15 cellular contexts compared by ENCODE assay signal in genomic region chr17:6927290-6927844, GRCh38.
A peak's percentile ranks its signal among the peaks of the same experiment; 100 is the strongest.
DNase-seq lines count a peak whose midpoint lies in the region; ATAC-seq and TF ChIP-seq lines count a peak whose summit lies in the region.
"Had no signal": no experiment of that assay in that cellular context is flagged by ENCODE, and none has a peak within 500 bp of the region (broad histone marks: within the 10 kb centered on the region; RNA-seq: fewer than 3 reads in every experiment).

No MANE protein-coding gene starts in this region.

- no peak overlapping the region for H2AFZ ChIP-seq in HCT116 (ENCODE audit: low read depth, low read length, poor library complexity, severe bottlenecking)

- CTCF ChIA-PET in AG04449 (lab: Yijun Ruan, JAX) = interaction anchor here (0.8 to 5.3 kb wide), 8 partner anchors 8 to 760 kb away, joined by 3 to 61 read pairs (median 9); no protein-coding TSS in a partner anchor
- CTCF ChIA-PET in HCT116 (lab: Charles Lee) = interaction anchor here (1.2 to 5.0 kb wide), 2 partner anchors 16 to 74 kb away, joined by 3 to 15 read pairs; no protein-coding TSS in a partner anchor

- no peak for TF ChIP-seq POLR2A in HCT116 (IDR thresholded peaks at IDR 0.05; ENCODE audit: borderline replicate concordance, extremely low read depth, insufficient read depth, insufficient read length)

- RAD21 ChIA-PET in HCT116 (lab: Charles Lee; ENCODE audit: low non-redundant PET in 1 of 2, low total read pairs in 2 of 2, uncharacterized antibody in 2 of 2, unreplicated experiment in 2 of 2) = no interaction called here

- H3K79me2 ChIP-seq in HCT116 (ENCODE audit: insufficient read depth, low read length) = no peaks in the 10 kb centered on the region

- DNase-seq in AG04449 (ENCODE audit: low read depth, low spot score) (peak; percentile 5), HCT116 (ENCODE audit: low read depth, low spot score) (no peak), SK-N-MC (ENCODE audit: low read depth, low spot score) (no peak), fibroblast of villous mesenchyme (ENCODE audit: low read depth) (peak; percentile 79), NCI-H146 (lab: John Stamatoyannopoulos, UW) (no peak), NCI-H526 treated with DMSO at 0.1 percent for 48 hours (lab: John Stamatoyannopoulos, UW) (no peak), COR-L47 (lab: John Stamatoyannopoulos, UW) (no peak), HAP-1 (ENCODE audit: low spot score in 2 of 2) (no peak)
- DNase-seq: activated CD4-positive, alpha-beta memory T cell treated with anti-CD3 and anti-CD28 coated beads for 36 hours; cortex of kidney; left cardiac atrium; NCI-H1436 treated with DMSO at 0.1 percent for 48 hours; NCI-H774; T-cell; uterus had no signal

- in situ Hi-C loops in HAP-1 (cut with MboI; ENCODE audit: low sequenced_read_pairs) = no loop called here

- no peaks in the 10 kb centered on the region for H3K4me1 ChIP-seq in HCT116 (ENCODE audit: control insufficient read depth in 1 of 2, insufficient read depth in 2 of 2, low read length in 2 of 2)
- no peaks in the 10 kb centered on the region for H3K4me1 ChIP-seq in HAP-1
- H3K4me1 ChIP-seq: uterus had no signal

- H3K4me2 ChIP-seq in HCT116 (ENCODE audit: low read length) = no peak overlapping the region

- H4K20me1 ChIP-seq in HCT116 (ENCODE audit: insufficient read depth) = no peaks in the 10 kb centered on the region

- H3K27ac ChIP-seq in HCT116 (ENCODE audit: low read depth, low read length) = no peak overlapping the region
- peak overlapping the region; percentile 62 for H3K27ac ChIP-seq in SK-N-MC
- H3K27ac ChIP-seq: uterus had no signal

- no peak for TF ChIP-seq RAD21 in HCT116 (IDR thresholded peaks at IDR 0.05; ENCODE audit: low read depth)

- no TSS peak for BruUV-seq in HCT116 (replicated peaks; lab: Mats Ljungman, UMichigan)

- no peak for ATAC-seq in HCT116
- ATAC-seq: T-cell had no signal

- no peak overlapping the region for H3K9ac ChIP-seq in HCT116 (ENCODE audit: low read length)
- H3K9ac ChIP-seq in SK-N-MC (ENCODE audit: insufficient read length) = no peak overlapping the region

- H3K4me3 ChIP-seq in AG04449 (ENCODE audit: low read depth, low read length) (no peak overlapping the region), HCT116 (replicated peaks in 1 of 2; ENCODE audit: low read depth in 1 of 2, low read length in 2 of 2) (no peak overlapping the region), SK-N-MC (no peak overlapping the region), fibroblast of villous mesenchyme (ENCODE audit: low read depth, low read length) (no peak overlapping the region), HAP-1 (no peak overlapping the region)
- H3K4me3 ChIP-seq: uterus had no signal

- no peaks in the 10 kb centered on the region for H3K9me3 ChIP-seq in HCT116 (ENCODE audit: control insufficient read depth in 1 of 2, insufficient read depth in 1 of 2, low read depth in 1 of 2, low read length in 2 of 2)
- H3K9me3 ChIP-seq in SK-N-MC (ENCODE audit: low read depth, low read length) = no peaks in the 10 kb centered on the region
- H3K9me3 ChIP-seq in HAP-1 = no peaks in the 10 kb centered on the region
- H3K9me3 ChIP-seq: uterus had no signal

- intact Hi-C loops in HCT116 (cut with micrococcal nuclease) = no loop called here

- no peaks in the 10 kb centered on the region for H3K27me3 ChIP-seq in HCT116 (ENCODE audit: insufficient read depth, low read length)
- peaks cover 7% of the 10 kb centered on the region; the same call in 1 of the 2 replicates for H3K27me3 ChIP-seq in HAP-1 (ENCODE audit: low read depth)
- H3K27me3 ChIP-seq: uterus had no signal

- POLR2A ChIA-PET in AG04449 (lab: Yijun Ruan, JAX) (interaction anchor here (1.0 kb wide), 1 partner anchor 87 kb away, joined by 4 read pairs; a partner anchor contains a TSS), HCT116 (lab: Charles Lee) (no interaction called here)

- no peaks in the 10 kb centered on the region for H3K9me2 ChIP-seq in HCT116 (ENCODE audit: insufficient read depth)

- H3K36me3 ChIP-seq in HCT116 (ENCODE audit: control insufficient read depth in 1 of 2, insufficient read depth in 2 of 2, low read length in 2 of 2) (no peaks in the 10 kb centered on the region; a peak in 1 of 4 replicates), SK-N-MC (ENCODE audit: insufficient read depth, low read length) (no peaks in the 10 kb centered on the region), HAP-1 (replicated peaks) (no peaks in the 10 kb centered on the region)
- H3K36me3 ChIP-seq: uterus had no signal

- TF ChIP-seq CTCF in AG04449 (IDR thresholded peaks at IDR 0.05; ENCODE audit: insufficient read depth, low read length, missing control alignments) (no peak), HCT116 (IDR thresholded peaks at IDR 0.05 in 2 of 3, conservative IDR thresholded peaks at IDR 0.05 in 1 of 3; ENCODE audit: borderline replicate concordance in 1 of 3, insufficient read depth in 1 of 3, low read depth in 2 of 3, low read length in 2 of 3) (no peak), fibroblast of villous mesenchyme (IDR thresholded peaks at IDR 0.05; ENCODE audit: insufficient read depth, low read depth, low read length) (no peak)

TF ChIP-seq in HCT116, 20 proteins besides CTCF, POLR2A, EP300 and RAD21:
- TF ChIP-seq CEBPB (IDR thresholded peaks at IDR 0.05; ENCODE audit: low read depth) (peak; percentile 85), TCF7L2 (IDR thresholded peaks at IDR 0.05; ENCODE audit: borderline replicate concordance, extremely low read depth, insufficient read depth, insufficient read length) (no peak), ZNF274 (IDR thresholded peaks at IDR 0.05; ENCODE audit: low read depth, low read length) (no peak)
- TF ChIP-seq, protein P1, sequence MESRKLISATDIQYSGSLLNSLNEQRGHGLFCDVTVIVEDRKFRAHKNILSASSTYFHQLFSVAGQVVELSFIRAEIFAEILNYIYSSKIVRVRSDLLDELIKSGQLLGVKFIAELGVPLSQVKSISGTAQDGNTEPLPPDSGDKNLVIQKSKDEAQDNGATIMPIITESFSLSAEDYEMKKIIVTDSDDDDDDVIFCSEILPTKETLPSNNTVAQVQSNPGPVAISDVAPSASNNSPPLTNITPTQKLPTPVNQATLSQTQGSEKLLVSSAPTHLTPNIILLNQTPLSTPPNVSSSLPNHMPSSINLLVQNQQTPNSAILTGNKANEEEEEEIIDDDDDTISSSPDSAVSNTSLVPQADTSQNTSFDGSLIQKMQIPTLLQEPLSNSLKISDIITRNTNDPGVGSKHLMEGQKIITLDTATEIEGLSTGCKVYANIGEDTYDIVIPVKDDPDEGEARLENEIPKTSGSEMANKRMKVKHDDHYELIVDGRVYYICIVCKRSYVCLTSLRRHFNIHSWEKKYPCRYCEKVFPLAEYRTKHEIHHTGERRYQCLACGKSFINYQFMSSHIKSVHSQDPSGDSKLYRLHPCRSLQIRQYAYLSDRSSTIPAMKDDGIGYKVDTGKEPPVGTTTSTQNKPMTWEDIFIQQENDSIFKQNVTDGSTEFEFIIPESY (IDR thresholded peaks at IDR 0.05; ENCODE audit: extremely low read depth, insufficient replicate concordance, low read length) = no peak

Comparison
In these comparisons a context has a peak if more than half of its experiments do, and no peak if none do; other contexts are left out.
1. DNase-seq: peak in AG04449 (single experiment) and fibroblast of villous mesenchyme (single experiment); none in HCT116 (single experiment), SK-N-MC (single experiment), NCI-H146 (single experiment), NCI-H526 treated with DMSO at 0.1 percent for 48 hours (single experiment), COR-L47 (single experiment) and HAP-1 (0 of 2).